8 cellular contexts compared by ENCODE assay signal in the genomic region with DNA sequence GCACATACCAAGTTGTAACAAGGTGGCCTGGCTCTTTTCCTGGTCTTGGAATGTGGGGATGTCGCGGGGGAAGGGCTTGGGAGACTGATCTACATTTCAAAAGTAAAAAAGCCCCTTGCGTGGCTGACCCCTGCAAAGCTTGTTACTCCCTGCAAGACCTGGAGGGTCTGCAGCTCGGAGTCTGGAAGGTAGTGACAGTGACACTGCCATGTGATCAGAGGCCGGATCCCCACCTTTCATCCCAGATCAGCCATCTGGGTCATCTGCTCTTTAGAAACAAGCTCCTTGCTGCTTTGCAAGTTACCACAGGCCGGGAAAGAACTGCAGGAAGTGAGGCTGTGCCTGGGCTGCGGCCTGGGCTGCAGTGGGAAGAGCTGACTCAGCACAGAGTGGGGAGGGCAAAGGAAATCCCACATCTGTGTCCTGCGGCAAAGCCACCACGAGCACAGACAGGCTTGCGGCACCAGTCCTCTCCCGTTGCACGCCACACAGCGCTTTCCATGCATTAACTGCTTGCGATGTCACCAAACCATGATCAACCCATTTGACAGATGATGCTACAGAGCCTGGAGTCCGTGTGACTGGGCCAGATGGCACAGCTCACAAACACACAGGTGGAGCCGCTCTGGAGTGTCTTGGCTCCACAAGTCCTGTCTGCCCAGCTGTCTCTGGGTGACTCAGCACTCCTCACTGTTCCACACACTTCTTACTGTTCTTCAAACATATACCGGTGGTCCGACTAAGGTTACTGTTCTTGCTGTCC.
A peak's percentile ranks its signal among the peaks of the same experiment; 100 is the strongest.
DNase-seq lines count a peak whose midpoint lies in the region; ATAC-seq and TF ChIP-seq lines count a peak whose summit lies in the region.

No MANE protein-coding gene starts in this region.

- TF ChIP-seq CTCF in lower leg skin (IDR thresholded peaks at IDR 0.05) (no peak), tibial artery (IDR thresholded peaks at IDR 0.05) (no peak)

- H3K9me3 ChIP-seq in tibial artery, result no peaks in the 10 kb centered on the region

- intact Hi-C loops in lower leg skin (cut with DNase I; ENCODE audit: low total_unique reads), result no loop called here
- intact Hi-C loops in tibial artery (cut with DNase I; ENCODE audit: low total_unique reads), result no loop called here

- peak overlapping the region; percentile 84 for H3K27ac ChIP-seq in tibial artery

- WGBS in lower leg skin, 2 donors, result 20 to 42% methylated on average over 18 of the region's 18 CpGs

- TF ChIP-seq POLR2A in lower leg skin (IDR thresholded peaks at IDR 0.05), result no peak

- no peak for ATAC-seq in HG03025 (IDR thresholded peaks at IDR 0.05; ENCODE audit: low FRiP score, unreplicated experiment)
- no peak for ATAC-seq in HG02885 (IDR thresholded peaks at IDR 0.05; ENCODE audit: poor library complexity, unreplicated experiment)

- H3K36me3 ChIP-seq in tibial artery, result no peaks in the 10 kb centered on the region

- H3K4me1 ChIP-seq in tibial artery, result peaks cover 0 to 32% (median 27%) of the 10 kb centered on the region in 4 donors

- H3K4me3 ChIP-seq in lower leg skin (ENCODE audit: low read depth, poor library complexity, severe bottlenecking) (no peak overlapping the region), tibial artery (no peak overlapping the region)

- peak; percentile 36 for DNase-seq in activated T-cell treated with anti-CD3 and anti-CD28 coated beads for 1 hour (ENCODE audit: low read depth)
- no peak for DNase-seq in activated T-cell treated with anti-CD3 and anti-CD28 coated beads, Interleukin-2, amount 50 U/mL, for 1 hour
- DNase-seq in SKM-1 treated with dmso at 0.1 percent for 144 hours (lab: John Stamatoyannopoulos, UW; ENCODE audit: unreplicated experiment), result peak; percentile 88
- peak; percentile 35 for DNase-seq in cerebellum (ENCODE audit: low spot score)
- peak; percentile 67 to 92 for DNase-seq in lower leg skin (ENCODE audit: low spot score in 2 of 2)
- peak in 1 of 2 donors; percentile 53 for DNase-seq in tibial artery

- no peaks in the 10 kb centered on the region for H3K27me3 ChIP-seq in tibial artery
